13 cellular contexts compared by ENCODE assay signal in the genomic region with DNA sequence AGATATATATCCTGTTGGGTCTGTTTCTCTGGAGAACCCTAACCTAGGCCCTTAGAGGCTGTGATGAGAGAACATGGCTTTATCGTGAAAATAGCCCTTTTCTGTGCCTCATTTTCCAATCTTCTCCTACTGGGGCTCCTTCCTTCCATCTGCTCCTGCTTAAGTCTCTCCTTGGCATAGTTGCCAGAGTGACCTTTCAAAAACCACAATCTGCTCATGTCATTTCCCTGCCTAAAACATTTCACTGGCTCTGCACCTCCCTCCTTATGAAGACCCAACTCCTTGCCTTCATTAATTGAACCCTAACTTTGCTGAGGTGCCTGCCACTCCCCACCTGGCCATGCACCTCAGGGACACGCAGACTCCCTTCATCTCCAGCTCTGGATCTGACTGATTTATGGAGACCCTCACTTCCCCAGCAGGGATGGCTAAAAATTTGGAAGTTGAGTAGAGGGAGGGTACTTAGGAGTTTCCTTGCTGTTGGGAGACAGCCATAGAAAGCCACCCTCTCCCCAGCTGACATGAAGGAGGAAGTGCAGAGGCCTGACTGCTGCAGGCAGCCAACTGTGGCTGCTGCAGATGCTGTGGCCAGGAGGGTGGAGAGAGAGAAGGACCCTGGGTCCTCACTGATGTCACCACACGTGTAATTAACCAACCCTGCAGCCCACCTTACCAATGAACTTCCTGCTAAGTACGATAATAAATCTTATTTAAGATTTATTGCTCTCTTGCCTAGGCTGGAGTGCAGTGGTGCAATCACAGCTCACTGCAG. TPM values are rescaled to one million over a fixed set of nuclear protein-coding genes. Genes with fewer than 3 reads are reported as not detected.
DNase-seq lines count a peak whose midpoint lies in the region; ATAC-seq and TF ChIP-seq lines count a peak whose summit lies in the region.
"Had no signal": no experiment of that assay in that cellular context is flagged by ENCODE, and none has a peak within 500 bp of the region (broad histone marks: within the 10 kb centered on the region; RNA-seq: fewer than 3 reads in every experiment).

No MANE protein-coding gene starts in this region.

- POLR2A ChIA-PET in RWPE1 (lab: Yijun Ruan, JAX; ENCODE audit: low non-redundant PET): no interaction called here

- H3K4me3 Mint-ChIP-seq in HFFc6: no peak overlapping the region

- no peak for ATAC-seq in GM19452 (IDR thresholded peaks at IDR 0.05; ENCODE audit: unreplicated experiment)
- no peak for ATAC-seq in GM18517 (IDR thresholded peaks at IDR 0.05; ENCODE audit: unreplicated experiment)
- ATAC-seq: activated CD4-positive, CD25-positive, alpha-beta regulatory T cell treated with anti-CD3 and anti-CD28 coated beads, Interleukin-2, amount 50 U/mL, for 24 hours had no signal

- H3K27me3 ChIP-seq in vagina: no peaks in the 10 kb centered on the region

- peaks cover 16% of the 10 kb centered on the region for H3K36me3 Mint-ChIP-seq in HFFc6 (ENCODE audit: low read depth)

- TF ChIP-seq CTCF in HFFc6 (IDR thresholded peaks at IDR 0.05) (no peak), RWPE1 (conservative IDR thresholded peaks at IDR 0.05; ENCODE audit: low read depth) (no peak), vagina (IDR thresholded peaks at IDR 0.05) (no peak)

- DNase-seq in CD1c-positive myeloid dendritic cell (ENCODE audit: extremely low spot score): peak; percentile 50
- no peak for DNase-seq in HFFc6
- DNase-seq in RWPE1 (ENCODE audit: low spot score): no peak
- peak; percentile 87 for DNase-seq in germinal center (ENCODE audit: low spot score)
- DNase-seq in superior temporal gyrus (ENCODE audit: extremely low spot score): no peak
- no peak for DNase-seq in vagina (ENCODE audit: extremely low spot score in 2 of 2)
- DNase-seq: head of caudate nucleus; mammary epithelial cell; NCI-H2081; stimulated activated CD4-positive, alpha-beta T cell treated with anti-CD3 and anti-CD28 coated beads, Interleukin-4, amount 100 ng/mL, for 4 hours had no signal

- no peaks in the 10 kb centered on the region; the same call in none of the 2 replicates for H3K27me3 Mint-ChIP-seq in HFFc6 (ENCODE audit: insufficient read depth)

- intact Hi-C loops in vagina (cut with DNase I): no loop called here

- H3K4me1 Mint-ChIP-seq in HFFc6 (ENCODE audit: low read depth): no peaks in the 10 kb centered on the region

- H3K36me3 ChIP-seq in vagina: no peaks in the 10 kb centered on the region

- no peak overlapping the region for H3K4me3 ChIP-seq in vagina

- no peaks in the 10 kb centered on the region for H3K4me1 ChIP-seq in vagina

- TF ChIP-seq POLR2A in vagina (IDR thresholded peaks at IDR 0.05): no peak

- peak overlapping the region; percentile 0; the same call in 1 of the 2 replicates for H3K27ac Mint-ChIP-seq in HFFc6

- H3K9me3 ChIP-seq in vagina: no peaks in the 10 kb centered on the region

- CTCF ChIA-PET in RWPE1 (lab: Yijun Ruan, JAX): no interaction called here

- H3K27ac ChIP-seq in RWPE1 (peak overlapping the region; percentile 13; the same call in 1 of the 2 replicates), vagina (no peak overlapping the region)

- H3K9me3 Mint-ChIP-seq in HFFc6: no peaks in the 10 kb centered on the region

RNA-seq across cellular contexts. Expression of gene GGA2, which starts 6.3 kb away (rescaled TPM):
- total RNA-seq in HFFc6 (2021; fragmentation: NEBNext Ultra II Directional; extraction: Animal tissue kit (Norgen Biotek cat#: 25700)): 10 to 100 TPM; 28.1 to 38.0 (median 35.7) TPM
- total RNA-seq in vagina: 39.0 TPM

RNA-seq across cellular contexts. Expression of gene EARS2, which starts 40.6 kb away (rescaled TPM):
- 10 to 100 TPM; 22.1 to 30.8 (median 27.0) TPM for total RNA-seq in HFFc6 (2021; fragmentation: NEBNext Ultra II Directional; extraction: Animal tissue kit (Norgen Biotek cat#: 25700))
- 46.7 TPM for total RNA-seq in vagina

RNA-seq across cellular contexts. Expression of gene UBFD1, which starts 41.0 kb away (rescaled TPM):
- 100 to 1,000 TPM in 3 of 6 experiments, 10 to 100 TPM in 3; 94.1 to 130 (median 99.2) TPM for total RNA-seq in HFFc6 (2021; fragmentation: NEBNext Ultra II Directional; extraction: Animal tissue kit (Norgen Biotek cat#: 25700))
- 57.2 TPM for total RNA-seq in vagina

Comparison
In these comparisons a context has a peak if more than half of its experiments do, and no peak if none do; other contexts are left out.
1. DNase-seq: peak in CD1c-positive myeloid dendritic cell (single experiment) and germinal center (single experiment); none in HFFc6 (single experiment), RWPE1 (single experiment), superior temporal gyrus (single experiment) and vagina (0 of 2).